Comparison of ENCODE assay signal across 9 cellular contexts in the genomic region with DNA sequence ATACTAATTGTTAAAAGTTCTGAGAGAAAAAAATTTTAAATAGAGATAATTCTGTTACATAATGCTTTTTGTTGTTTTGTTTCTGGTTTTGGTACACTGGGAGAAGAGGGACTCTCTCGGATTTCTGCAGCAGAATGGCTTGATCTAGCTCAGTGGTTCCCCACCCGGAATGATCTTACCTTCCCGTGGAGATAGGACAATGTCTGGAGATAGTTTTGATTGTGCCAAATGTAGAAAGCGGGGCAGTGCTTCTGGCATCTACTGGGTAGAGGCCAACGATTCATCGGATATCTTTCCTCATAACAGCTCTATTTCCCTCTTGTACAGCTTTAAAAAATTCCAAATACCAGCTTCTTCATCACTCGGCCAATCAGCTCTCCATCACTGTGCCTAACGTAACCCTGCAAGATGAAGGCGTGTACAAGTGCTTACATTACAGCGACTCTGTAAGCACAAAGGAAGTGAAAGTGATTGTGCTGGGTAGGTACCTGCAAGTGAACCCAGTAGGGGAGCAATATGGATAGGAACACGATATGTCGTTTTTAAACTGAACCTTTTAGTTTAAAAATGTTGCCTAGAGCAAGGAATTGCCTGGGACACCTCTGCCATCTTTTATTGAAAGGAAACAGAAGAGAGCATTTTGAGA. TPM values are rescaled to one million over a fixed set of nuclear protein-coding genes. Genes with fewer than 3 reads are reported as not detected.
DNase-seq lines count a peak whose midpoint lies in the region; ATAC-seq and TF ChIP-seq lines count a peak whose summit lies in the region.
"Had no signal": no experiment of that assay in that cellular context is flagged by ENCODE, and none has a peak within 500 bp of the region (broad histone marks: within the 10 kb centered on the region; RNA-seq: fewer than 3 reads in every experiment).

No MANE protein-coding gene starts in this region.

- peak overlapping the region; percentile 8 for H2AFZ ChIP-seq in HCT116 (ENCODE audit: low read depth, low read length, poor library complexity, severe bottlenecking)

- no peak for TF ChIP-seq CTCF in HCT116 (IDR thresholded peaks at IDR 0.05 in 2 of 3, conservative IDR thresholded peaks at IDR 0.05 in 1 of 3; ENCODE audit: borderline replicate concordance in 1 of 3, insufficient read depth in 1 of 3, low read depth in 2 of 3, low read length in 2 of 3)

- no peak overlapping the region for H3K4me2 ChIP-seq in HCT116 (ENCODE audit: low read length)

- H3K79me2 ChIP-seq in HCT116 (ENCODE audit: insufficient read depth, low read length), result no peaks in the 10 kb centered on the region

- H3K27ac Mint-ChIP-seq in T-cell, result peak overlapping the region; percentile 81 to 88
- H3K27ac Mint-ChIP-seq in naive thymus-derived CD8-positive, alpha-beta T cell, result peak overlapping the region; percentile 91 to 97 (median 95)

- BruUV-seq in HCT116 (replicated peaks; lab: Mats Ljungman, UMichigan), result no TSS peak

- CTCF ChIA-PET in HCT116 (lab: Charles Lee) (interaction anchor here (1.0 to 3.0 kb wide), 8 partner anchors 30 to 271 kb away, joined by 3 to 31 read pairs (median 8); partner anchors contain the start of gene HSPA8), T-cell (lab: Charles Lee) (interaction anchor here (0.6 to 5.8 kb wide), 24 partner anchors 7 to 272 kb away, joined by 3 to 128 read pairs (median 4); partner anchors contain the start of genes CRTAM (in 2 of the 2) and HSPA8 (in 1 of the 2))

- no peaks in the 10 kb centered on the region for H3K27me3 ChIP-seq in HCT116 (ENCODE audit: insufficient read depth, low read length)

- POLR2A ChIA-PET in HCT116 (lab: Charles Lee), result no interaction called here
- POLR2A ChIA-PET in T-cell (lab: Charles Lee), result interaction anchor here (0.5 to 4.2 kb wide), 7 partner anchors 8 to 211 kb away, joined by 3 to 29 read pairs (median 4); partner anchors contain the start of genes CRTAM (in 1 of the 2) and HSPA8 (in 1 of the 2)
- POLR2A ChIA-PET in naive thymus-derived CD8-positive, alpha-beta T cell (lab: Charles Lee), result interaction anchor here (0.7 to 10.9 kb wide), 8 partner anchors 10 to 211 kb away, joined by 3 to 226 read pairs (median 5); partner anchors contain the start of genes CRTAM and HSPA8

- H3K36me3 ChIP-seq in HCT116 (ENCODE audit: control insufficient read depth in 1 of 2, insufficient read depth in 2 of 2, low read length in 2 of 2), result no peaks in the 10 kb centered on the region

- RAD21 ChIA-PET in HCT116 (lab: Charles Lee; ENCODE audit: low non-redundant PET in 1 of 2, low total read pairs in 2 of 2, uncharacterized antibody in 2 of 2, unreplicated experiment in 2 of 2), result interaction anchor here (0.6 to 0.9 kb wide), 2 partner anchors 216 to 222 kb away, joined by 3 to 6 read pairs; no protein-coding TSS in a partner anchor

- peaks cover 3 to 28% of the 10 kb centered on the region in 2 experiments; a peak in 3 of 4 replicates for H3K4me1 ChIP-seq in HCT116 (ENCODE audit: control insufficient read depth in 1 of 2, insufficient read depth in 2 of 2, low read length in 2 of 2)

- intact Hi-C loops in HCT116 (cut with micrococcal nuclease), result no loop called here

- ATAC-seq in activated CD4-positive, CD25-positive, alpha-beta regulatory T cell treated with anti-CD3 and anti-CD28 coated beads, Interleukin-2, amount 50 U/mL, for 24 hours, result peak; percentile 28 to 36
- ATAC-seq in HCT116 (no peak), T-cell (replicated peaks in 1 of 4) (peak; percentile 88 to 97 (median 90)), HG03045 (IDR thresholded peaks at IDR 0.05; ENCODE audit: unreplicated experiment) (no peak)
- ATAC-seq in naive thymus-derived CD8-positive, alpha-beta T cell, result peak; percentile 88 to 98

- H3K27ac ChIP-seq in HCT116 (ENCODE audit: low read depth, low read length), result no peak overlapping the region

- H3K4me3 Mint-ChIP-seq in T-cell, result peak overlapping the region; percentile 67 to 73 (median 72)
- H3K4me3 Mint-ChIP-seq in naive thymus-derived CD8-positive, alpha-beta T cell, result peak overlapping the region; percentile 60 to 87 (median 77)

- H3K9me3 Mint-ChIP-seq in T-cell, result no peaks in the 10 kb centered on the region
- H3K9me3 Mint-ChIP-seq in naive thymus-derived CD8-positive, alpha-beta T cell, result no peaks in the 10 kb centered on the region

- H3K27me3 Mint-ChIP-seq in T-cell, result no peaks in the 10 kb centered on the region
- H3K27me3 Mint-ChIP-seq in naive thymus-derived CD8-positive, alpha-beta T cell, result no peaks in the 10 kb centered on the region

- H4K20me1 ChIP-seq in HCT116 (ENCODE audit: insufficient read depth), result no peaks in the 10 kb centered on the region

- no peaks in the 10 kb centered on the region for H3K9me3 ChIP-seq in HCT116 (ENCODE audit: control insufficient read depth in 1 of 2, insufficient read depth in 1 of 2, low read depth in 1 of 2, low read length in 2 of 2)

- no peak for TF ChIP-seq RAD21 in HCT116 (IDR thresholded peaks at IDR 0.05; ENCODE audit: low read depth)

- DNase-seq in activated CD4-positive, CD25-positive, alpha-beta regulatory T cell (lab: John Stamatoyannopoulos, UW), result no peak
- no peak for DNase-seq in HCT116 (ENCODE audit: low read depth, low spot score)
- DNase-seq in T-cell, result peak in 17 of 34 experiments; percentile 7 to 52 (median 23)
- DNase-seq in naive thymus-derived CD8-positive, alpha-beta T cell, result peak in 8 of 10 donors; percentile 22 to 71 (median 47)
- DNase-seq in inferior parietal cortex (ENCODE audit: extremely low spot score), result no peak
- no peak for DNase-seq in NCI-H1092 treated with DMSO at 0.1 percent for 48 hours (lab: John Stamatoyannopoulos, UW)
- DNase-seq: ACHN had no signal

- no peak for TF ChIP-seq POLR2A in HCT116 (IDR thresholded peaks at IDR 0.05; ENCODE audit: borderline replicate concordance, extremely low read depth, insufficient read depth, insufficient read length)

- H3K9me2 ChIP-seq in HCT116 (ENCODE audit: insufficient read depth), result no peaks in the 10 kb centered on the region

- peaks cover 47 to 69% (median 63%) of the 10 kb centered on the region in 3 donors for H3K4me1 Mint-ChIP-seq in T-cell
- H3K4me1 Mint-ChIP-seq in naive thymus-derived CD8-positive, alpha-beta T cell, result peaks cover 37 to 79% (median 76%) of the 10 kb centered on the region in 4 donors

- no peak overlapping the region for H3K4me3 ChIP-seq in HCT116 (replicated peaks in 1 of 2; ENCODE audit: low read depth in 1 of 2, low read length in 2 of 2)

- no peaks in the 10 kb centered on the region for H3K36me3 Mint-ChIP-seq in T-cell
- H3K36me3 Mint-ChIP-seq in naive thymus-derived CD8-positive, alpha-beta T cell, result peaks cover 19 to 66% (median 40%) of the 10 kb centered on the region in 3 donors

- no peak overlapping the region for H3K9ac ChIP-seq in HCT116 (ENCODE audit: low read length)

TF ChIP-seq in HCT116, 20 proteins besides CTCF, POLR2A, EP300 and RAD21:
- TF ChIP-seq ATF3 (IDR thresholded peaks at IDR 0.05), result no peak
- TF ChIP-seq SP1 (IDR thresholded peaks at IDR 0.05; ENCODE audit: low read depth), result no peak
- TF ChIP-seq, protein P1, sequence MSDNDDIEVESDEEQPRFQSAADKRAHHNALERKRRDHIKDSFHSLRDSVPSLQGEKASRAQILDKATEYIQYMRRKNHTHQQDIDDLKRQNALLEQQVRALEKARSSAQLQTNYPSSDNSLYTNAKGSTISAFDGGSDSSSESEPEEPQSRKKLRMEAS (IDR thresholded peaks at IDR 0.05), result no peak

RNA-seq across cellular contexts. Expression of gene CRTAM, which starts 13.2 kb away (rescaled TPM):
- total RNA-seq in HCT116 (2021; ENCODE audit: unreplicated experiment), result not detected
- polyA plus RNA-seq in HCT116 (2012), result not detected in 2 replicates
- 10 to 100 TPM in 2 of 5 donors, 1 to 10 TPM in 3; 3.1 to 12.1 (median 8.8) TPM for total RNA-seq in T-cell
- total RNA-seq in naive thymus-derived CD8-positive, alpha-beta T cell, result 10 to 100 TPM; 48.1 to 52.3 TPM
- polyA plus RNA-seq in naive thymus-derived CD8-positive, alpha-beta T cell, result 10 to 100 TPM; 66.6 to 98.7 (median 88.3) TPM

RNA-seq across cellular contexts. Expression of gene JHY, which starts 31.1 kb away (rescaled TPM):
- 4.8 TPM for total RNA-seq in HCT116 (2021; ENCODE audit: unreplicated experiment)
- 2.1 and 2.5 TPM in 2 replicates for polyA plus RNA-seq in HCT116 (2012)
- 1 to 10 TPM; 2.8 to 7.3 (median 4.9) TPM for total RNA-seq in T-cell
- total RNA-seq in naive thymus-derived CD8-positive, alpha-beta T cell, result 1 to 10 TPM; 6.3 to 6.7 TPM
- 1 to 10 TPM; 2.4 to 3.4 (median 3.1) TPM for polyA plus RNA-seq in naive thymus-derived CD8-positive, alpha-beta T cell

Comparison
In these comparisons a context has a peak if more than half of its experiments do, and no peak if none do; other contexts are left out.
1. ATAC-seq: peak in activated CD4-positive, CD25-positive, alpha-beta regulatory T cell treated with anti-CD3 and anti-CD28 coated beads, Interleukin-2, amount 50 U/mL, for 24 hours (2 of 2), T-cell (4 of 4) and naive thymus-derived CD8-positive, alpha-beta T cell (2 of 2); none in HCT116 (single experiment) and HG03045 (single experiment).
2. DNase-seq: peak in naive thymus-derived CD8-positive, alpha-beta T cell (8 of 10); none in activated CD4-positive, CD25-positive, alpha-beta regulatory T cell (0 of 4), HCT116 (single experiment), inferior parietal cortex (single experiment) and NCI-H1092 treated with DMSO at 0.1 percent for 48 hours (single experiment).